In genomic region chr4:101019941-101020401, GRCh38 we compare ENCODE assay signal across 8 cellular contexts.
DNase-seq lines count a peak whose midpoint lies in the region; ATAC-seq and TF ChIP-seq lines count a peak whose summit lies in the region.

No MANE protein-coding gene starts in this region.

- H3K9me3 ChIP-seq in adrenal gland (replicated peaks in 1 of 3) (no peaks in the 10 kb centered on the region), right cardiac atrium (ENCODE audit: control insufficient read depth, low read length) (no peaks in the 10 kb centered on the region)

- H3K36me3 ChIP-seq in adrenal gland (replicated peaks in 1 of 2) = no peaks in the 10 kb centered on the region

- H3K27ac Mint-ChIP-seq in IgD-negative memory B cell = peak overlapping the region; percentile 6 to 48 (median 35)

- H3K4me3 ChIP-seq in adrenal gland = no peak overlapping the region
- no peak overlapping the region for H3K4me3 ChIP-seq in right cardiac atrium (ENCODE audit: low read length)

- TF ChIP-seq POLR2A in adrenal gland (IDR thresholded peaks at IDR 0.05) = no peak

- H3K27ac ChIP-seq in epithelial cell of prostate = peak overlapping the region; percentile 79
- no peak overlapping the region for H3K27ac ChIP-seq in adrenal gland
- H3K27ac ChIP-seq in right cardiac atrium (ENCODE audit: low read length) = no peak overlapping the region

- H3K27me3 ChIP-seq in adrenal gland = no peaks in the 10 kb centered on the region
- H3K27me3 ChIP-seq in right cardiac atrium (ENCODE audit: control insufficient read depth, insufficient read depth) = no peaks in the 10 kb centered on the region

- H3K36me3 Mint-ChIP-seq in IgD-negative memory B cell = peaks cover 4% of the 10 kb centered on the region

- H3K4me1 Mint-ChIP-seq in IgD-negative memory B cell = peaks cover 23 to 38% (median 30%) of the 10 kb centered on the region in 3 donors

- 69 to 86% (median 77%) methylated on average over 1 of the region's 1 CpG for WGBS in adrenal gland, 4 donors
- 75% methylated on average over 1 of the region's 1 CpG for WGBS in right cardiac atrium

- H3K4me1 ChIP-seq in adrenal gland (replicated peaks in 1 of 2) (no peaks in the 10 kb centered on the region), right cardiac atrium (ENCODE audit: control insufficient read depth, insufficient read depth, low read length) (no peaks in the 10 kb centered on the region)

- peak; percentile 39 for DNase-seq in epithelial cell of prostate (ENCODE audit: low read depth, low spot score)
- no peak for DNase-seq in adrenal gland
- DNase-seq in NCI-H2171 treated with DMSO at 0.1 percent for 48 hours (lab: John Stamatoyannopoulos, UW) = no peak
- no peak for DNase-seq in right cardiac atrium
- no peak for DNase-seq in NCI-H146 (lab: John Stamatoyannopoulos, UW)

- H3K9me3 Mint-ChIP-seq in IgD-negative memory B cell = peaks cover 0 to 2% (median 0%) of the 10 kb centered on the region in 3 donors

- intact Hi-C loops in adrenal gland (cut with DNase I) = no loop called here
- intact Hi-C loops in right cardiac atrium (cut with DNase I) = no loop called here

- no peak for TF ChIP-seq CTCF in adrenal gland (IDR thresholded peaks at IDR 0.05)

- peaks cover 10% of the 10 kb centered on the region for H3K27me3 Mint-ChIP-seq in IgD-negative memory B cell

- peak; percentile 38 for ATAC-seq in GM18499 (IDR thresholded peaks at IDR 0.05; ENCODE audit: insufficient read depth, unreplicated experiment)
- peak; percentile 71 for ATAC-seq in GM21737 (IDR thresholded peaks at IDR 0.05; ENCODE audit: unreplicated experiment)
- ATAC-seq in right cardiac atrium = no peak

- peak overlapping the region in 1 of 4 donors; percentile 4 for H3K4me3 Mint-ChIP-seq in IgD-negative memory B cell

Comparison
In these comparisons a context has a peak if more than half of its experiments do, and no peak if none do; other contexts are left out.
1. ATAC-seq: peak in GM18499 (single experiment) and GM21737 (single experiment); none in right cardiac atrium (0 of 2).